In the genomic region with DNA sequence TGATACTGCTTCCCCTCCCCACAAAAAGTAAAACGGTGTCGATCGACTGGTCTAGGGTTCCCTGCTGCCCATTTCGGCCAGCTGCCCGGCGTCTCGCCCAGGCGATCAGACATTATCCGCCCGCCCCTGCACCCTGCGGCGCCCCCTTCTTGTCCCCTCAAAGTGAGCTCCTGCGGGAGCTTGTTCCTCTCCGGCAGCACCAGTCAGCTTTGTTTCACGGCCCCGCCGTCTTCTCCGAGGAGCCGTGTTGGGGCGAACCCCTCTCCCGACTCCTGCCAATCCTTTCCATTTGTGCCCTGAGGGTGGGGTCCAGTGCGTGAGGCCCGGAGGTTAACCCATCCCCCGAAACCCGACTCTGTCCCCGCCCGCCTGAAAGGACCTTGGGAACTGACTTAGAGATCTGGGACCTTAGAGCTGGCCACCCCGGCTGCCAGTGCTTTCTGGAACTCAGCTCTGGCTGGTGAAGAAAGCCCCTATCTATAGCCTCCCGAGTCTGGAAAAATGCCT, we compare ENCODE assay signal across 1 cellular context.
TF ChIP-seq lines count a peak whose summit lies in the region.

No MANE protein-coding gene starts in this region.

TF ChIP-seq in GM23338, 12 proteins besides CTCF, POLR2A, EP300 and RAD21:
- TF ChIP-seq, protein P1, sequence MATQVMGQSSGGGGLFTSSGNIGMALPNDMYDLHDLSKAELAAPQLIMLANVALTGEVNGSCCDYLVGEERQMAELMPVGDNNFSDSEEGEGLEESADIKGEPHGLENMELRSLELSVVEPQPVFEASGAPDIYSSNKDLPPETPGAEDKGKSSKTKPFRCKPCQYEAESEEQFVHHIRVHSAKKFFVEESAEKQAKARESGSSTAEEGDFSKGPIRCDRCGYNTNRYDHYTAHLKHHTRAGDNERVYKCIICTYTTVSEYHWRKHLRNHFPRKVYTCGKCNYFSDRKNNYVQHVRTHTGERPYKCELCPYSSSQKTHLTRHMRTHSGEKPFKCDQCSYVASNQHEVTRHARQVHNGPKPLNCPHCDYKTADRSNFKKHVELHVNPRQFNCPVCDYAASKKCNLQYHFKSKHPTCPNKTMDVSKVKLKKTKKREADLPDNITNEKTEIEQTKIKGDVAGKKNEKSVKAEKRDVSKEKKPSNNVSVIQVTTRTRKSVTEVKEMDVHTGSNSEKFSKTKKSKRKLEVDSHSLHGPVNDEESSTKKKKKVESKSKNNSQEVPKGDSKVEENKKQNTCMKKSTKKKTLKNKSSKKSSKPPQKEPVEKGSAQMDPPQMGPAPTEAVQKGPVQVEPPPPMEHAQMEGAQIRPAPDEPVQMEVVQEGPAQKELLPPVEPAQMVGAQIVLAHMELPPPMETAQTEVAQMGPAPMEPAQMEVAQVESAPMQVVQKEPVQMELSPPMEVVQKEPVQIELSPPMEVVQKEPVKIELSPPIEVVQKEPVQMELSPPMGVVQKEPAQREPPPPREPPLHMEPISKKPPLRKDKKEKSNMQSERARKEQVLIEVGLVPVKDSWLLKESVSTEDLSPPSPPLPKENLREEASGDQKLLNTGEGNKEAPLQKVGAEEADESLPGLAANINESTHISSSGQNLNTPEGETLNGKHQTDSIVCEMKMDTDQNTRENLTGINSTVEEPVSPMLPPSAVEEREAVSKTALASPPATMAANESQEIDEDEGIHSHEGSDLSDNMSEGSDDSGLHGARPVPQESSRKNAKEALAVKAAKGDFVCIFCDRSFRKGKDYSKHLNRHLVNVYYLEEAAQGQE (IDR thresholded peaks at IDR 0.05; ENCODE audit: unreplicated experiment) = no peak
- TF ChIP-seq POLR2AphosphoS5 (IDR thresholded peaks at IDR 0.05; ENCODE audit: low read depth) (no peak), EZH2 (IDR thresholded peaks at IDR 0.05; ENCODE audit: low read depth, unreplicated experiment) (no peak), JUNB (IDR thresholded peaks at IDR 0.05; ENCODE audit: unreplicated experiment) (no peak), ZNF331 (CRISPR knock-in tag; IDR thresholded peaks at IDR 0.05; ENCODE audit: low read depth) (no peak), EZH2phosphoT487 (IDR thresholded peaks at IDR 0.05; ENCODE audit: unreplicated experiment) (no peak), NANOG (IDR thresholded peaks at IDR 0.05; ENCODE audit: borderline replicate concordance) (no peak), CREB1 (CRISPR knock-in tag; IDR thresholded peaks at IDR 0.05; ENCODE audit: low read depth) (no peak), STAT1 (IDR thresholded peaks at IDR 0.05; ENCODE audit: unreplicated experiment) (no peak), ZNF114 (CRISPR knock-in tag; IDR thresholded peaks at IDR 0.05) (no peak)
- TF ChIP-seq, protein P2, sequence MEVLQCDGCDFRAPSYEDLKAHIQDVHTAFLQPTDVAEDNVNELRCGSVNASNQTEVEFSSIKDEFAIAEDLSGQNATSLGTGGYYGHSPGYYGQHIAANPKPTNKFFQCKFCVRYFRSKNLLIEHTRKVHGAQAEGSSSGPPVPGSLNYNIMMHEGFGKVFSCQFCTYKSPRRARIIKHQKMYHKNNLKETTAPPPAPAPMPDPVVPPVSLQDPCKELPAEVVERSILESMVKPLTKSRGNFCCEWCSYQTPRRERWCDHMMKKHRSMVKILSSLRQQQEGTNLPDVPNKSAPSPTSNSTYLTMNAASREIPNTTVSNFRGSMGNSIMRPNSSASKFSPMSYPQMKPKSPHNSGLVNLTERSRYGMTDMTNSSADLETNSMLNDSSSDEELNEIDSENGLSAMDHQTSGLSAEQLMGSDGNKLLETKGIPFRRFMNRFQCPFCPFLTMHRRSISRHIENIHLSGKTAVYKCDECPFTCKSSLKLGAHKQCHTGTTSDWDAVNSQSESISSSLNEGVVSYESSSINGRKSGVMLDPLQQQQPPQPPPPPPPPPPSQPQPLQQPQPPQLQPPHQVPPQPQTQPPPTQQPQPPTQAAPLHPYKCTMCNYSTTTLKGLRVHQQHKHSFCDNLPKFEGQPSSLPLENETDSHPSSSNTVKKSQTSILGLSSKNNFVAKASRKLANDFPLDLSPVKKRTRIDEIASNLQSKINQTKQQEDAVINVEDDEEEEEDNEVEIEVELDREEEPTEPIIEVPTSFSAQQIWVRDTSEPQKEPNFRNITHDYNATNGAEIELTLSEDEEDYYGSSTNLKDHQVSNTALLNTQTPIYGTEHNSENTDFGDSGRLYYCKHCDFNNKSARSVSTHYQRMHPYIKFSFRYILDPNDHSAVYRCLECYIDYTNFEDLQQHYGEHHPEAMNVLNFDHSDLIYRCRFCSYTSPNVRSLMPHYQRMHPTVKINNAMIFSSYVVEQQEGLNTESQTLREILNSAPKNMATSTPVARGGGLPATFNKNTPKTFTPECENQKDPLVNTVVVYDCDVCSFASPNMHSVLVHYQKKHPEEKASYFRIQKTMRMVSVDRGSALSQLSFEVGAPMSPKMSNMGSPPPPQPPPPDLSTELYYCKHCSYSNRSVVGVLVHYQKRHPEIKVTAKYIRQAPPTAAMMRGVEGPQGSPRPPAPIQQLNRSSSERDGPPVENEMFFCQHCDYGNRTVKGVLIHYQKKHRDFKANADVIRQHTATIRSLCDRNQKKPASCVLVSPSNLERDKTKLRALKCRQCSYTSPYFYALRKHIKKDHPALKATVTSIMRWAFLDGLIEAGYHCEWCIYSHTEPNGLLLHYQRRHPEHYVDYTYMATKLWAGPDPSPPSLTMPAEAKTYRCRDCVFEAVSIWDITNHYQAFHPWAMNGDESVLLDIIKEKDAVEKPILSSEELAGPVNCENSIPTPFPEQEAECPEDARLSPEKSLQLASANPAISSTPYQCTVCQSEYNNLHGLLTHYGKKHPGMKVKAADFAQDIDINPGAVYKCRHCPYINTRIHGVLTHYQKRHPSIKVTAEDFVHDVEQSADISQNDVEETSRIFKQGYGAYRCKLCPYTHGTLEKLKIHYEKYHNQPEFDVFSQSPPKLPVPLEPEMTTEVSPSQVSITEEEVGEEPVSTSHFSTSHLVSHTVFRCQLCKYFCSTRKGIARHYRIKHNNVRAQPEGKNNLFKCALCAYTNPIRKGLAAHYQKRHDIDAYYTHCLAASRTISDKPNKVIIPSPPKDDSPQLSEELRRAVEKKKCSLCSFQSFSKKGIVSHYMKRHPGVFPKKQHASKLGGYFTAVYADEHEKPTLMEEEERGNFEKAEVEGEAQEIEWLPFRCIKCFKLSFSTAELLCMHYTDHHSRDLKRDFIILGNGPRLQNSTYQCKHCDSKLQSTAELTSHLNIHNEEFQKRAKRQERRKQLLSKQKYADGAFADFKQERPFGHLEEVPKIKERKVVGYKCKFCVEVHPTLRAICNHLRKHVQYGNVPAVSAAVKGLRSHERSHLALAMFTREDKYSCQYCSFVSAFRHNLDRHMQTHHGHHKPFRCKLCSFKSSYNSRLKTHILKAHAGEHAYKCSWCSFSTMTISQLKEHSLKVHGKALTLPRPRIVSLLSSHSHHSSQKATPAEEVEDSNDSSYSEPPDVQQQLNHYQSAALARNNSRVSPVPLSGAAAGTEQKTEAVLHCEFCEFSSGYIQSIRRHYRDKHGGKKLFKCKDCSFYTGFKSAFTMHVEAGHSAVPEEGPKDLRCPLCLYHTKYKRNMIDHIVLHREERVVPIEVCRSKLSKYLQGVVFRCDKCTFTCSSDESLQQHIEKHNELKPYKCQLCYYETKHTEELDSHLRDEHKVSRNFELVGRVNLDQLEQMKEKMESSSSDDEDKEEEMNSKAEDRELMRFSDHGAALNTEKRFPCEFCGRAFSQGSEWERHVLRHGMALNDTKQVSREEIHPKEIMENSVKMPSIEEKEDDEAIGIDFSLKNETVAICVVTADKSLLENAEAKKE (CRISPR knock-in tag; IDR thresholded peaks at IDR 0.05) = no peak
- TF ChIP-seq, protein P3, sequence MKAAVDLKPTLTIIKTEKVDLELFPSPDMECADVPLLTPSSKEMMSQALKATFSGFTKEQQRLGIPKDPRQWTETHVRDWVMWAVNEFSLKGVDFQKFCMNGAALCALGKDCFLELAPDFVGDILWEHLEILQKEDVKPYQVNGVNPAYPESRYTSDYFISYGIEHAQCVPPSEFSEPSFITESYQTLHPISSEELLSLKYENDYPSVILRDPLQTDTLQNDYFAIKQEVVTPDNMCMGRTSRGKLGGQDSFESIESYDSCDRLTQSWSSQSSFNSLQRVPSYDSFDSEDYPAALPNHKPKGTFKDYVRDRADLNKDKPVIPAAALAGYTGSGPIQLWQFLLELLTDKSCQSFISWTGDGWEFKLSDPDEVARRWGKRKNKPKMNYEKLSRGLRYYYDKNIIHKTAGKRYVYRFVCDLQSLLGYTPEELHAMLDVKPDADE (IDR thresholded peaks at IDR 0.05) = no peak
TF ChIP-seq in GM23338: peak in this region for 0.
